Comparison of ENCODE assay signal across 8 cellular contexts in the genomic region with DNA sequence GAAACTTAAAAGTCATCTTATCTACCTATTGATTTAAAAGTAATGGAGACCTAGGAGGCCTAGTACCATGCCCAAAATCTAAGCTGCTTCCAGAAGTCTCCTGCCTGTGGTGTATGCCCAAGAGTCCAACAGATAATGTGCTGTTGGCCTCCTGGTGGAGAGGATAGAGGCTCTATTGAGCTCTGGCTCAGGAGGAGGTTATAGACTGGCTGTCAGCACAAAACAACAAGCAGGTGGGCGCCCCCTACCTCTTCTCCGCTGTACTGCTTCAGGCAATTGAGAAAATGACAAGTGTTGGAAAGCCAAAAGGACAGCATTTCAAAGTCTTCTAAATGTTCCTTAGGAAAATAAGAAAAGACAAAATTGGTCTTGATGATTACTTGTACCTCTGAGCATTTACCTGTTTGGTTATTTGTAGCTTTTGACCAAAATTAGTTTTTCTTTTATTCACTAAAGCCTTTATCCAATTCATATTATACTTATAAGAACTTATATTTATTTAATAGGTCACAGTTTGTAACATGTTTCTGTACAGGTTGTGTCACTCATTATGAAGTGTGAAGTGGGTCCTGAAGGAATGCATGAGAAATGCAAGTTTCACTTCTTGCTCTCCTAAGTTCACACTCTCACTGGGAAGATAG. TPM values are rescaled to one million over a fixed set of nuclear protein-coding genes. Genes with fewer than 3 reads are reported as not detected.
A peak's percentile ranks its signal among the peaks of the same experiment; 100 is the strongest.
DNase-seq lines count a peak whose midpoint lies in the region; ATAC-seq and TF ChIP-seq lines count a peak whose summit lies in the region.

No MANE protein-coding gene starts in this region.

- no peaks in the 10 kb centered on the region for H3K36me3 Mint-ChIP-seq in activated CD8-positive, alpha-beta T cell treated with anti-CD3 and anti-CD28 coated beads, Interleukin-2, amount 10 ng/mL, durations not matched to agents 7 days and 5 days (ENCODE audit: low read depth)
- H3K36me3 Mint-ChIP-seq in endodermal cell (ENCODE audit: low read depth), result peaks cover 36% of the 10 kb centered on the region
- no peaks in the 10 kb centered on the region for H3K36me3 Mint-ChIP-seq in natural killer cell treated with Interleukin-12 subunit alpha and Interleukin-12 subunit beta and Interleukin-15 and Interleukin-18, amount 100 ng/mL, for 72 hours

- TF ChIP-seq CTCF in endodermal cell (conservative IDR thresholded peaks at IDR 0.05), result peak; percentile 99

- H3K36me3 ChIP-seq in endodermal cell (ENCODE audit: control insufficient read depth, insufficient read depth, low read length), result no peaks in the 10 kb centered on the region

- peaks cover 11% of the 10 kb centered on the region for H3K4me1 Mint-ChIP-seq in activated CD8-positive, alpha-beta T cell treated with anti-CD3 and anti-CD28 coated beads, Interleukin-2, amount 10 ng/mL, durations not matched to agents 7 days and 5 days (ENCODE audit: low read depth)
- peaks cover 1% of the 10 kb centered on the region for H3K4me1 Mint-ChIP-seq in endodermal cell
- no peaks in the 10 kb centered on the region for H3K4me1 Mint-ChIP-seq in natural killer cell treated with Interleukin-12 subunit alpha and Interleukin-12 subunit beta and Interleukin-15 and Interleukin-18, amount 100 ng/mL, for 72 hours (ENCODE audit: low read depth in 2 of 2)
- H3K4me1 Mint-ChIP-seq in stimulated activated naive CD8-positive, alpha-beta T cell treated with anti-CD3 and anti-CD28 coated beads, Interleukin-15, amount 100 ng/mL, for 72 hours, result no peaks in the 10 kb centered on the region

- H3K27me3 ChIP-seq in endodermal cell (ENCODE audit: control insufficient read depth, insufficient read depth, low read length, poor library complexity, severe bottlenecking), result no peaks in the 10 kb centered on the region

- H3K4me1 ChIP-seq in endodermal cell (ENCODE audit: control insufficient read depth, insufficient read depth, low read length), result no peaks in the 10 kb centered on the region

- H3K9ac ChIP-seq in endodermal cell (ENCODE audit: extremely low read depth, low read length, poor library complexity, severe bottlenecking), result no peak overlapping the region

- in situ Hi-C loops in ACHN (cut with HindIII; ENCODE audit: low pct_ligation_motif_present, low pct_unique_long_range_greater_than_20kb, low sequenced_read_pairs), result no loop called here

- CTCF ChIA-PET in activated CD8-positive, alpha-beta T cell treated with anti-CD3 and anti-CD28 coated beads, Interleukin-2, amount 10 ng/mL, durations not matched to agents 7 days and 5 days (lab: Charles Lee), result interaction anchor here (0.6 to 3.5 kb wide), 59 partner anchors 9 to 351 kb away, joined by 3 to 65 read pairs (median 5); a partner anchor contains a TSS

- no peak overlapping the region for H3K27ac ChIP-seq in endodermal cell (ENCODE audit: low read depth, low read length)

- 0 to 7% methylated on average over 2 of the region's 2 CpGs for WGBS in endodermal cell (ENCODE audit: insufficient coverage in 1 of 2, insufficient read length in 1 of 2), 2 experiments

- ATAC-seq in GM18511 (IDR thresholded peaks at IDR 0.05; ENCODE audit: unreplicated experiment), result peak; percentile 87
- ATAC-seq in HG03103 (IDR thresholded peaks at IDR 0.05; ENCODE audit: low read depth, unreplicated experiment), result peak; percentile 90
- ATAC-seq in activated CD8-positive, alpha-beta T cell treated with anti-CD3 and anti-CD28 coated beads, Interleukin-2, amount 10 ng/mL, durations not matched to agents 7 days and 5 days, result peak; percentile 98
- peak; percentile 74 to 81 for ATAC-seq in natural killer cell treated with Interleukin-12 subunit alpha and Interleukin-12 subunit beta and Interleukin-15 and Interleukin-18, amount 100 ng/mL, for 72 hours
- ATAC-seq in stimulated activated naive CD8-positive, alpha-beta T cell treated with anti-CD3 and anti-CD28 coated beads, Interleukin-15, amount 100 ng/mL, for 72 hours, result peak; percentile 96

- no peak overlapping the region for H3K4me3 ChIP-seq in endodermal cell (ENCODE audit: low read length)

- H3K9me3 ChIP-seq in endodermal cell (ENCODE audit: control insufficient read depth, low read length), result no peaks in the 10 kb centered on the region

- no peaks in the 10 kb centered on the region for H3K27me3 Mint-ChIP-seq in activated CD8-positive, alpha-beta T cell treated with anti-CD3 and anti-CD28 coated beads, Interleukin-2, amount 10 ng/mL, durations not matched to agents 7 days and 5 days (ENCODE audit: low read depth)
- H3K27me3 Mint-ChIP-seq in endodermal cell (ENCODE audit: insufficient read depth), result no peaks in the 10 kb centered on the region
- peaks cover 0 to 2% of the 10 kb centered on the region in 2 donors for H3K27me3 Mint-ChIP-seq in natural killer cell treated with Interleukin-12 subunit alpha and Interleukin-12 subunit beta and Interleukin-15 and Interleukin-18, amount 100 ng/mL, for 72 hours
- H3K27me3 Mint-ChIP-seq in stimulated activated naive CD8-positive, alpha-beta T cell treated with anti-CD3 and anti-CD28 coated beads, Interleukin-15, amount 100 ng/mL, for 72 hours, result no peaks in the 10 kb centered on the region

- H3K27ac Mint-ChIP-seq in activated CD8-positive, alpha-beta T cell treated with anti-CD3 and anti-CD28 coated beads, Interleukin-2, amount 10 ng/mL, durations not matched to agents 7 days and 5 days, result no peak overlapping the region
- no peak overlapping the region for H3K27ac Mint-ChIP-seq in endodermal cell
- no peak overlapping the region for H3K27ac Mint-ChIP-seq in natural killer cell treated with Interleukin-12 subunit alpha and Interleukin-12 subunit beta and Interleukin-15 and Interleukin-18, amount 100 ng/mL, for 72 hours
- no peak overlapping the region for H3K27ac Mint-ChIP-seq in stimulated activated naive CD8-positive, alpha-beta T cell treated with anti-CD3 and anti-CD28 coated beads, Interleukin-15, amount 100 ng/mL, for 72 hours

- H3K9me3 Mint-ChIP-seq in activated CD8-positive, alpha-beta T cell treated with anti-CD3 and anti-CD28 coated beads, Interleukin-2, amount 10 ng/mL, durations not matched to agents 7 days and 5 days (ENCODE audit: insufficient read depth), result no peaks in the 10 kb centered on the region
- H3K9me3 Mint-ChIP-seq in endodermal cell, result no peaks in the 10 kb centered on the region
- no peaks in the 10 kb centered on the region for H3K9me3 Mint-ChIP-seq in natural killer cell treated with Interleukin-12 subunit alpha and Interleukin-12 subunit beta and Interleukin-15 and Interleukin-18, amount 100 ng/mL, for 72 hours
- H3K9me3 Mint-ChIP-seq in stimulated activated naive CD8-positive, alpha-beta T cell treated with anti-CD3 and anti-CD28 coated beads, Interleukin-15, amount 100 ng/mL, for 72 hours, result no peaks in the 10 kb centered on the region

- POLR2A ChIA-PET in activated CD8-positive, alpha-beta T cell treated with anti-CD3 and anti-CD28 coated beads, Interleukin-2, amount 10 ng/mL, durations not matched to agents 7 days and 5 days (lab: Charles Lee), result interaction anchor here (1.6 kb wide), 1 partner anchor 29 kb away, joined by 8 read pairs; no protein-coding TSS in a partner anchor

- H3K4me3 Mint-ChIP-seq in activated CD8-positive, alpha-beta T cell treated with anti-CD3 and anti-CD28 coated beads, Interleukin-2, amount 10 ng/mL, durations not matched to agents 7 days and 5 days, result no peak overlapping the region
- no peak overlapping the region for H3K4me3 Mint-ChIP-seq in endodermal cell
- no peak overlapping the region for H3K4me3 Mint-ChIP-seq in natural killer cell treated with Interleukin-12 subunit alpha and Interleukin-12 subunit beta and Interleukin-15 and Interleukin-18, amount 100 ng/mL, for 72 hours
- no peak overlapping the region for H3K4me3 Mint-ChIP-seq in stimulated activated naive CD8-positive, alpha-beta T cell treated with anti-CD3 and anti-CD28 coated beads, Interleukin-15, amount 100 ng/mL, for 72 hours

- DNase-seq in ACHN (peak; percentile 68), NCI-H82 treated with DMSO at 0.1 percent for 48 hours (lab: John Stamatoyannopoulos, UW; ENCODE audit: unreplicated experiment) (peak; percentile 46), endodermal cell (peak; percentile 95)
- DNase-seq in activated CD8-positive, alpha-beta T cell treated with anti-CD3 and anti-CD28 coated beads, Interleukin-2, amount 10 ng/mL, durations not matched to agents 7 days and 5 days, result peak; percentile 86
- no peak for DNase-seq in natural killer cell treated with Interleukin-12 subunit alpha and Interleukin-12 subunit beta and Interleukin-15 and Interleukin-18, amount 100 ng/mL, for 72 hours (ENCODE audit: low spot score)
- peak; percentile 72 to 74 for DNase-seq in stimulated activated naive CD8-positive, alpha-beta T cell treated with anti-CD3 and anti-CD28 coated beads, Interleukin-15, amount 100 ng/mL, for 72 hours

RNA-seq across cellular contexts. Expression of a gene that starts 17.2 kb away (rescaled TPM):
- 10 to 100 TPM; 33.8 to 37.0 TPM for total RNA-seq in activated CD8-positive, alpha-beta T cell treated with anti-CD3 and anti-CD28 coated beads, Interleukin-2, amount 10 ng/mL, durations not matched to agents 7 days and 5 days
- total RNA-seq in endodermal cell, result 10 to 100 TPM; 19.1 to 20.7 TPM
- 18.2 TPM for polyA plus RNA-seq in endodermal cell (2013, experiment 1 of 2)
- polyA plus RNA-seq in endodermal cell (2013, experiment 2 of 2), result 15.7 TPM
- total RNA-seq in natural killer cell treated with Interleukin-12 subunit alpha and Interleukin-12 subunit beta and Interleukin-15 and Interleukin-18, amount 100 ng/mL, for 72 hours, result 10 to 100 TPM in 1 of 2 donors, 1 to 10 TPM in 1; 7.1 to 11.2 TPM
